Comparison of ENCODE assay signal across 16 cellular contexts in genomic region chr19:8340341-8341096, GRCh38. TPM values are rescaled to one million over a fixed set of nuclear protein-coding genes. Genes with fewer than 3 reads are reported as not detected.
DNase-seq lines count a peak whose midpoint lies in the region; ATAC-seq and TF ChIP-seq lines count a peak whose summit lies in the region.
"Had no signal": no experiment of that assay in that cellular context is flagged by ENCODE, and none has a peak within 500 bp of the region (broad histone marks: within the 10 kb centered on the region; RNA-seq: fewer than 3 reads in every experiment).

No MANE protein-coding gene starts in this region.

- H3K9me2 ChIP-seq in GM23338 (ENCODE audit: insufficient read depth) = no peaks in the 10 kb centered on the region

- H3K9me3 Mint-ChIP-seq in GM23338 = no peaks in the 10 kb centered on the region
- H3K9me3 Mint-ChIP-seq in activated CD8-positive, alpha-beta memory T cell treated with anti-CD3 and anti-CD28 coated beads, Interleukin-2, amount 10 ng/mL, durations not matched to agents 7 days and 5 days (ENCODE audit: low read depth) = no peaks in the 10 kb centered on the region
- H3K9me3 Mint-ChIP-seq: activated T-helper 1 cell treated with anti-CD3 and anti-CD28 coated beads, Interleukin-12 subunit alpha, Interleukin-12 subunit beta, Interleukin-2, Interleukin-4 antibody, amounts not matched to agents 30 ng/mL and 10 ng/mL and 1 ng/mL, durations not matched to agents 14 hours and 24 hours and 36 hours; naive thymus-derived CD4-positive, alpha-beta T cell had no signal

- 20 to 30% methylated on average over 14 to 15 of the region's 15 CpGs for WGBS in body of pancreas, 2 donors
- 12 to 17% methylated on average over 15 of the region's 15 CpGs for WGBS in sigmoid colon, 2 donors

- H3K36me3 Mint-ChIP-seq in GM23338 (ENCODE audit: low read depth) = no peaks in the 10 kb centered on the region
- no peaks in the 10 kb centered on the region for H3K36me3 Mint-ChIP-seq in activated CD8-positive, alpha-beta memory T cell treated with anti-CD3 and anti-CD28 coated beads, Interleukin-2, amount 10 ng/mL, durations not matched to agents 7 days and 5 days
- H3K36me3 Mint-ChIP-seq: naive thymus-derived CD4-positive, alpha-beta T cell had no signal

- no peaks in the 10 kb centered on the region for H3K79me2 ChIP-seq in GM23338 (replicated peaks; ENCODE audit: insufficient read depth)

- TF ChIP-seq EP300 in sigmoid colon (IDR thresholded peaks at IDR 0.05) = peak in 1 of 4 donors; percentile 14

- 0 out of 2 replicates have a peak overlapping the region, but pooled peaks have one; percentile 19 for H3K27ac ChIP-seq in GM23338 (ENCODE audit: low read depth)
- H3K27ac ChIP-seq in body of pancreas = no peak overlapping the region
- peak overlapping the region in 2 of 4 donors; percentile 10 to 81 for H3K27ac ChIP-seq in sigmoid colon
- H3K27ac ChIP-seq: vagina had no signal

- intact Hi-C loops in body of pancreas (cut with DNase I) = no loop called here
- intact Hi-C loops in sigmoid colon (cut with DNase I) = no loop called here

- H3K4me3 ChIP-seq in GM23338 (no peak overlapping the region), body of pancreas (no peak overlapping the region), sigmoid colon (no peak overlapping the region)
- H3K4me3 ChIP-seq: MG63, vagina had no signal

- TF ChIP-seq CTCF in GM23338 (conservative IDR thresholded peaks at IDR 0.05; ENCODE audit: low read depth in 2 of 2) (peak; percentile 5 to 22; a peak in 3 of 4 replicates), body of pancreas (IDR thresholded peaks at IDR 0.05) (peak in 2 of 7 experiments; percentile 6 to 7), sigmoid colon (IDR thresholded peaks at IDR 0.05) (peak in 1 of 4 experiments; percentile 12)

- DNase-seq in GM23338 (ENCODE audit: low spot score) (peak; percentile 63), body of pancreas (peak in 2 of 4 donors; percentile 19 to 39), iPS-NIHi11 (ENCODE audit: low spot score) (peak; percentile 37), sigmoid colon (peak; percentile 87), kidney tubule cell (ENCODE audit: low spot score) (no peak)
- no peak for DNase-seq in activated CD8-positive, alpha-beta memory T cell treated with anti-CD3 and anti-CD28 coated beads, Interleukin-2, amount 10 ng/mL, durations not matched to agents 7 days and 5 days
- no peak for DNase-seq in activated CD4-positive, alpha-beta T cell treated with anti-CD3 and anti-CD28 coated beads for 4 hours
- DNase-seq: DND-41; GOT3; hippocampal formation; MG63; naive thymus-derived CD4-positive, alpha-beta T cell; T-helper 2 cell had no signal

- H3K4me1 Mint-ChIP-seq in GM23338 = peaks cover 11% of the 10 kb centered on the region; the same call in 2 of the 3 replicates
- H3K4me1 Mint-ChIP-seq in activated CD8-positive, alpha-beta memory T cell treated with anti-CD3 and anti-CD28 coated beads, Interleukin-2, amount 10 ng/mL, durations not matched to agents 7 days and 5 days = peaks cover 21% of the 10 kb centered on the region

- H3K4me2 ChIP-seq in GM23338 = no peak overlapping the region

- CTCF ChIA-PET in activated CD8-positive, alpha-beta memory T cell treated with anti-CD3 and anti-CD28 coated beads, Interleukin-2, amount 10 ng/mL, durations not matched to agents 7 days and 5 days (lab: Charles Lee) = interaction anchor here (0.6 to 5.9 kb wide), 7 partner anchors 9 to 240 kb away, joined by 3 to 48 read pairs (median 3); no protein-coding TSS in a partner anchor

- no peak overlapping the region; the same call in 2 of the 3 replicates for H3K4me3 Mint-ChIP-seq in GM23338
- no peak overlapping the region for H3K4me3 Mint-ChIP-seq in activated CD8-positive, alpha-beta memory T cell treated with anti-CD3 and anti-CD28 coated beads, Interleukin-2, amount 10 ng/mL, durations not matched to agents 7 days and 5 days
- H3K4me3 Mint-ChIP-seq: activated T-helper 1 cell treated with anti-CD3 and anti-CD28 coated beads, Interleukin-12 subunit alpha, Interleukin-12 subunit beta, Interleukin-2, Interleukin-4 antibody, amounts not matched to agents 30 ng/mL and 10 ng/mL and 1 ng/mL, durations not matched to agents 14 hours and 24 hours and 36 hours had no signal

- TF ChIP-seq POLR2A in body of pancreas (IDR thresholded peaks at IDR 0.05) = no peak
- TF ChIP-seq POLR2A in sigmoid colon (IDR thresholded peaks at IDR 0.05) = no peak

- H3K27me3 ChIP-seq in GM23338 (ENCODE audit: insufficient read depth) = peaks cover 21% of the 10 kb centered on the region
- H3K27me3 ChIP-seq in body of pancreas = peaks cover 0 to 4% of the 10 kb centered on the region in 2 donors
- peaks cover 17 to 66% (median 50%) of the 10 kb centered on the region in 3 donors for H3K27me3 ChIP-seq in sigmoid colon

- H4K20me1 ChIP-seq in GM23338 (replicated peaks; ENCODE audit: insufficient read depth) = no peaks in the 10 kb centered on the region

- H3K9me3 ChIP-seq in body of pancreas = no peaks in the 10 kb centered on the region
- no peaks in the 10 kb centered on the region for H3K9me3 ChIP-seq in sigmoid colon
- H3K9me3 ChIP-seq: MG63, vagina had no signal

- peaks cover 12% of the 10 kb centered on the region for H3K4me1 ChIP-seq in GM23338 (ENCODE audit: insufficient read depth)
- peaks cover 6% of the 10 kb centered on the region for H3K4me1 ChIP-seq in body of pancreas
- H3K4me1 ChIP-seq in sigmoid colon = peaks cover 0 to 16% (median 9%) of the 10 kb centered on the region in 4 donors

- H2AFZ ChIP-seq in GM23338 = no peak overlapping the region

- H3K36me3 ChIP-seq in GM23338 (ENCODE audit: insufficient read depth) (no peaks in the 10 kb centered on the region), body of pancreas (replicated peaks in 1 of 2; ENCODE audit: insufficient read depth in 1 of 2, low read depth in 2 of 2) (no peaks in the 10 kb centered on the region), sigmoid colon (no peaks in the 10 kb centered on the region)
- H3K36me3 ChIP-seq: MG63, vagina had no signal

- peaks cover 45% of the 10 kb centered on the region for H3K27me3 Mint-ChIP-seq in GM23338 (ENCODE audit: insufficient read depth, low read depth, poor library complexity)
- peaks cover 34% of the 10 kb centered on the region for H3K27me3 Mint-ChIP-seq in activated CD8-positive, alpha-beta memory T cell treated with anti-CD3 and anti-CD28 coated beads, Interleukin-2, amount 10 ng/mL, durations not matched to agents 7 days and 5 days

- no peak overlapping the region for H3K27ac Mint-ChIP-seq in GM23338
- H3K27ac Mint-ChIP-seq in activated CD8-positive, alpha-beta memory T cell treated with anti-CD3 and anti-CD28 coated beads, Interleukin-2, amount 10 ng/mL, durations not matched to agents 7 days and 5 days = no peak overlapping the region
- H3K27ac Mint-ChIP-seq: activated T-helper 1 cell treated with anti-CD3 and anti-CD28 coated beads, Interleukin-12 subunit alpha, Interleukin-12 subunit beta, Interleukin-2, Interleukin-4 antibody, amounts not matched to agents 30 ng/mL and 10 ng/mL and 1 ng/mL, durations not matched to agents 14 hours and 24 hours and 36 hours had no signal

- peak; percentile 17 for ATAC-seq in GM23338
- ATAC-seq in body of pancreas = peak; percentile 5
- ATAC-seq in activated CD8-positive, alpha-beta memory T cell treated with anti-CD3 and anti-CD28 coated beads, Interleukin-2, amount 10 ng/mL, durations not matched to agents 7 days and 5 days = no peak
- ATAC-seq in GM21619 (IDR thresholded peaks at IDR 0.05; ENCODE audit: unreplicated experiment) = no peak
- ATAC-seq: naive thymus-derived CD4-positive, alpha-beta T cell had no signal

- H3F3A ChIP-seq in GM23338 (replicated peaks; ENCODE audit: low read depth) = peaks cover 6% of the 10 kb centered on the region

TF ChIP-seq in GM23338, 12 proteins besides CTCF, POLR2A, EP300 and RAD21 (continues in another document):
- no peak for TF ChIP-seq ZNF114 (CRISPR knock-in tag; IDR thresholded peaks at IDR 0.05)
- TF ChIP-seq NANOG (IDR thresholded peaks at IDR 0.05; ENCODE audit: borderline replicate concordance) = no peak

RNA-seq across cellular contexts. Expression of gene KANK3, which starts 2.5 kb away (rescaled TPM):
- 8.7 and 9.3 TPM in 2 replicates for total RNA-seq in GM23338 (2014; rRNA removed; shearing (Covaris generic))
- polyA plus RNA-seq in GM23338 (2016; fragmentation: Nextera tagmentation; extraction: Ambion mirVana) (2.0 and 2.2 TPM in 2 replicates), sigmoid colon (1 to 10 TPM in 2 of 3 donors, under 1 TPM in 1; 0.92 to 4.9 (median 3.6) TPM)
- total RNA-seq in body of pancreas (10 to 100 TPM in 1 of 2 donors, 1 to 10 TPM in 1; 9.1 to 25.7 TPM), sigmoid colon (1 to 10 TPM; 6.5 to 8.9 (median 8.4) TPM)
- total RNA-seq in activated CD8-positive, alpha-beta memory T cell treated with anti-CD3 and anti-CD28 coated beads, Interleukin-2, amount 10 ng/mL, durations not matched to agents 7 days and 5 days = 1 to 10 TPM; 3.2 to 3.7 TPM

RNA-seq across cellular contexts. Expression of gene RPS28, which starts 19.2 kb away (rescaled TPM):
- 151 and 174 TPM in 2 replicates for total RNA-seq in GM23338 (2014; rRNA removed; shearing (Covaris generic))
- 1,790 and 2,003 TPM in 2 replicates for polyA plus RNA-seq in GM23338 (2016; fragmentation: Nextera tagmentation; extraction: Ambion mirVana)
- 100 to 1,000 TPM; 322 to 334 TPM for total RNA-seq in body of pancreas
- total RNA-seq in sigmoid colon = 100 to 1,000 TPM; 244 to 601 (median 414) TPM
- polyA plus RNA-seq in sigmoid colon = 100 to 1,000 TPM; 574 to 938 (median 657) TPM
- 1,000 to 10,000 TPM; 1,292 to 1,333 TPM for total RNA-seq in activated CD8-positive, alpha-beta memory T cell treated with anti-CD3 and anti-CD28 coated beads, Interleukin-2, amount 10 ng/mL, durations not matched to agents 7 days and 5 days

RNA-seq across cellular contexts. Expression of gene NDUFA7, which starts 19.3 kb away (rescaled TPM):
- total RNA-seq in GM23338 (2014; rRNA removed; shearing (Covaris generic)) = 35.1 and 38.3 TPM in 2 replicates
- polyA plus RNA-seq in GM23338 (2016; fragmentation: Nextera tagmentation; extraction: Ambion mirVana) (344 and 364 TPM in 2 replicates), sigmoid colon (100 to 1,000 TPM; 115 to 146 (median 130) TPM)
- total RNA-seq in body of pancreas (1 to 10 TPM; 4.3 to 6.7 TPM), sigmoid colon (10 to 100 TPM; 21.0 to 35.5 (median 27.5) TPM)
- 10 to 100 TPM; 47.4 to 66.7 TPM for total RNA-seq in activated CD8-positive, alpha-beta memory T cell treated with anti-CD3 and anti-CD28 coated beads, Interleukin-2, amount 10 ng/mL, durations not matched to agents 7 days and 5 days

RNA-seq across cellular contexts. Expression of gene ANGPTL4, which starts 23.4 kb away (rescaled TPM):
- 1.4 and 2.2 TPM in 2 replicates for total RNA-seq in GM23338 (2014; rRNA removed; shearing (Covaris generic))
- polyA plus RNA-seq in GM23338 (2016; fragmentation: Nextera tagmentation; extraction: Ambion mirVana) (1.9 and 2.1 TPM in 2 replicates), sigmoid colon (10 to 100 TPM in 1 of 3 donors, 1 to 10 TPM in 2; 2.3 to 10.3 (median 2.4) TPM)
- total RNA-seq in body of pancreas (100 to 1,000 TPM in 1 of 2 donors, 10 to 100 TPM in 1; 68.7 to 110 TPM), sigmoid colon (10 to 100 TPM in 3 of 4 donors, 1 to 10 TPM in 1; 7.1 to 31.6 (median 24.0) TPM)
- total RNA-seq in activated CD8-positive, alpha-beta memory T cell treated with anti-CD3 and anti-CD28 coated beads, Interleukin-2, amount 10 ng/mL, durations not matched to agents 7 days and 5 days = under 1 TPM; 0.50 to 0.82 TPM
- polyA plus RNA-seq: naive thymus-derived CD4-positive, alpha-beta T cell had no signal

RNA-seq across cellular contexts. Expression of gene CD320, which starts 32.4 kb away (rescaled TPM):
- total RNA-seq in GM23338 (2014; rRNA removed; shearing (Covaris generic)) = 84.9 and 124 TPM in 2 replicates
- 87.0 and 90.0 TPM in 2 replicates for polyA plus RNA-seq in GM23338 (2016; fragmentation: Nextera tagmentation; extraction: Ambion mirVana)
- total RNA-seq in body of pancreas = 10 to 100 TPM; 34.0 to 41.2 TPM
- total RNA-seq in sigmoid colon = 10 to 100 TPM; 22.5 to 39.6 (median 28.7) TPM
- 10 to 100 TPM; 10.2 to 72.6 (median 12.0) TPM for polyA plus RNA-seq in sigmoid colon
- total RNA-seq in activated CD8-positive, alpha-beta memory T cell treated with anti-CD3 and anti-CD28 coated beads, Interleukin-2, amount 10 ng/mL, durations not matched to agents 7 days and 5 days = 10 to 100 TPM; 42.0 to 49.8 TPM

Comparison
In these comparisons a context has a peak if more than half of its experiments do, and no peak if none do; other contexts are left out.
1. ATAC-seq: peak in GM23338 (single experiment) and body of pancreas (single experiment); none in activated CD8-positive, alpha-beta memory T cell treated with anti-CD3 and anti-CD28 coated beads, Interleukin-2, amount 10 ng/mL, durations not matched to agents 7 days and 5 days (single experiment) and GM21619 (single experiment).
2. DNase-seq: peak in GM23338 (single experiment), iPS-NIHi11 (single experiment) and sigmoid colon (single experiment); none in activated CD8-positive, alpha-beta memory T cell treated with anti-CD3 and anti-CD28 coated beads, Interleukin-2, amount 10 ng/mL, durations not matched to agents 7 days and 5 days (single experiment), activated CD4-positive, alpha-beta T cell treated with anti-CD3 and anti-CD28 coated beads for 4 hours (0 of 2) and kidney tubule cell (single experiment).